In genomic region chr9:112061152-112061740, GRCh38 we compare ENCODE assay signal across 8 cellular contexts.
A peak's percentile ranks its signal among the peaks of the same experiment; 100 is the strongest.
DNase-seq lines count a peak whose midpoint lies in the region; ATAC-seq and TF ChIP-seq lines count a peak whose summit lies in the region.

No MANE protein-coding gene starts in this region.

- DNase-seq in BJ (ENCODE audit: low read depth) (peak; percentile 87), SJSA1 (ENCODE audit: low read depth in 1 of 2, low spot score in 2 of 2) (peak; percentile 86 to 91), colonic mucosa (peak; percentile 68), lung microvascular endothelial cell (ENCODE audit: low read depth in 2 of 2) (peak; percentile 98 to 99), thyroid gland (peak; percentile 14 to 20), NCI-H1436 (lab: John Stamatoyannopoulos, UW) (no peak)

- intact Hi-C loops in colonic mucosa (cut with DNase I) (no loop called here), thyroid gland (cut with DNase I) (no loop called here)

- peak overlapping the region in 1 of 2 donors; percentile 36 for H3K9ac ChIP-seq in colonic mucosa (ENCODE audit: low read depth in 2 of 2, low read length in 2 of 2)

- H3K9me3 ChIP-seq in SJSA1 (replicated peaks) (no peaks in the 10 kb centered on the region), colonic mucosa (no peaks in the 10 kb centered on the region), thyroid gland (no peaks in the 10 kb centered on the region)

- TF ChIP-seq CTCF in BJ (IDR thresholded peaks at IDR 0.05; ENCODE audit: insufficient read depth, low read depth, low read length) (no peak), colonic mucosa (IDR thresholded peaks at IDR 0.05) (no peak), thyroid gland (IDR thresholded peaks at IDR 0.05) (no peak)

- 39 to 70% methylated on average over 3 of the region's 3 CpGs for WGBS in thyroid gland, 2 donors

- ATAC-seq in GM18873 (IDR thresholded peaks at IDR 0.05; ENCODE audit: low FRiP score, unreplicated experiment) (peak; percentile 79), HG03135 (IDR thresholded peaks at IDR 0.05; ENCODE audit: unreplicated experiment) (peak; percentile 86)

- CTCF ChIA-PET in BJ (lab: Yijun Ruan, JAX) = interaction anchor here (0.7 to 1.8 kb wide), 4 partner anchors 9 to 13 kb away, joined by 3 to 8 read pairs (median 4); no protein-coding TSS in a partner anchor

- H3K27me3 ChIP-seq in BJ (ENCODE audit: control insufficient read depth, insufficient read depth, low read length) (no peaks in the 10 kb centered on the region), SJSA1 (replicated peaks) (no peaks in the 10 kb centered on the region), colonic mucosa (no peaks in the 10 kb centered on the region), thyroid gland (no peaks in the 10 kb centered on the region)

- peak overlapping the region; percentile 87 for H3K27ac ChIP-seq in SJSA1
- H3K27ac ChIP-seq in colonic mucosa = peak overlapping the region; percentile 70
- peak overlapping the region in 2 of 3 donors; percentile 52 to 53 for H3K27ac ChIP-seq in thyroid gland

- POLR2A ChIA-PET in BJ (lab: Charles Lee) = no interaction called here

- H3K36me3 ChIP-seq in BJ (ENCODE audit: control insufficient read depth, insufficient read depth, low read length) (no peaks in the 10 kb centered on the region), SJSA1 (peaks cover 27% of the 10 kb centered on the region), colonic mucosa (no peaks in the 10 kb centered on the region), thyroid gland (no peaks in the 10 kb centered on the region)

- H3K4me1 ChIP-seq in SJSA1 (replicated peaks) (peaks cover 54% of the 10 kb centered on the region), colonic mucosa (peaks cover 4% of the 10 kb centered on the region), thyroid gland (peaks cover 4 to 5% of the 10 kb centered on the region in 2 donors)

- TF ChIP-seq POLR2A in thyroid gland (IDR thresholded peaks at IDR 0.05) = no peak

- H3K4me3 ChIP-seq in BJ (ENCODE audit: low read depth, low read length) (no peak overlapping the region), SJSA1 (no peak overlapping the region), colonic mucosa (no peak overlapping the region), thyroid gland (replicated peaks in 1 of 3) (no peak overlapping the region)
